8 cellular contexts compared by ENCODE assay signal in the genomic region with DNA sequence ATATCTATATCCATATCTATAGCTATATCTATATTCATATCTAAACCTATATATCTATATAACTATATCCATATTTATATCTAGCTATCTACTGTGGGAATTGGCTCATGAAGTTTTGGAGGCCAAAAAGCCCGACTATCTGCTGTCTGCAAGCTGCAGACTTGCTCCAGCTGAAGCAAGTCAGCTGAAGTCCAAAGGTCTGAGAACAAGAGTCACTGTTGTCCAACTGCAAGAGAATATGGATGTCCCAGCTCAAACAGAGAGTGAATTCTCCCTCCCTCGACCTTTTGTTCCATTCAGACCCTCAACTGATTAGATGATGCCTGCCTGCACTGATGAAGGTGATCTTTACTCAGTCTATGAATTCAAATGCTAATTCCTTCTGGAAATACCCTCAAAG.
"Had no signal": no experiment of that assay in that cellular context is flagged by ENCODE, and none has a peak within 500 bp of the region (broad histone marks: within the 10 kb centered on the region; RNA-seq: fewer than 3 reads in every experiment).

No MANE protein-coding gene starts in this region.

- H2AFZ ChIP-seq: GM23338 had no signal

- H3K27ac Mint-ChIP-seq: GM23338, H9 had no signal

- ATAC-seq: GM23338, K562 had no signal

- H3K27ac ChIP-seq: HL-60 had no signal

- H3K4me1 Mint-ChIP-seq: GM23338, H9 had no signal

- FAIRE-seq: H1, H54, K562 had no signal

- H3K4me2 ChIP-seq: GM23338 had no signal

- H3K4me3 ChIP-seq: GM23338, K562 had no signal

- H3K9me3 Mint-ChIP-seq: GM23338 had no signal

- H3K4me3 Mint-ChIP-seq: GM23338, H9 had no signal

- DNase-seq: H9, HCEC 1CT, IMR-90 had no signal
